In genomic region chr10:63885159-63885558, GRCh38 we compare ENCODE assay signal across 27 cellular contexts.
"Had no signal": no experiment of that assay in that cellular context is flagged by ENCODE, and none has a peak within 500 bp of the region (broad histone marks: within the 10 kb centered on the region; RNA-seq: fewer than 3 reads in every experiment).

No MANE protein-coding gene starts in this region.

- DNase-seq: activated B cell treated with CpG ODN at 0.5 μM for 24 hours; activated CD4-positive, alpha-beta T cell treated with anti-CD3 and anti-CD28 coated beads for 1 hour; activated CD4-positive, alpha-beta T cell treated with anti-CD3 and anti-CD28 coated beads, Interleukin-2, amount 10 ng/mL, durations not matched to agents 24 days and 14 days; activated CD4-positive, alpha-beta T cell treated with anti-CD3 and anti-CD28 coated beads, Interleukin-2, amount 50 U/mL, for 48 hours; activated CD8-positive, alpha-beta memory T cell treated with anti-CD3 and anti-CD28 coated beads, Interleukin-2, amount 10 ng/mL, durations not matched to agents 7 days and 5 days; activated effector memory CD4-positive, alpha-beta T cell treated with anti-CD3 and anti-CD28 coated beads, Interleukin-2, amount 50 U/mL, for 16 hours; activated naive CD4-positive, alpha-beta T cell treated with Interleukin-2 at 50 U/mL for 16 hours; activated naive CD8-positive, alpha-beta T cell treated with anti-CD3 and anti-CD28 coated beads, Interleukin-2, amount 50 U/mL, for 24 hours; activated T-cell treated with anti-CD3 and anti-CD28 coated beads, Interleukin-2, amount 50 U/mL, for 24 hours; amniotic stem cell; body of pancreas; MM.1S; NCI-H1105; NCI-H1436; NCI-H1694 treated with DMSO at 0.1 percent for 48 hours; NCI-H2029 treated with DMSO at 0.1 percent for 48 hours; NCI-H345; NCI-H510A; NCI-H526 treated with DMSO at 0.1 percent for 48 hours; NK-92 treated with Interleukin-12 subunit alpha and Interleukin-12 subunit beta, amount 100 ng/mL, for 24 hours; Peyer's patch; SHP77 had no signal

- ATAC-seq: activated CD8-positive, alpha-beta memory T cell treated with anti-CD3 and anti-CD28 coated beads, Interleukin-2, amount 10 ng/mL, durations not matched to agents 7 days and 5 days; activated naive CD8-positive, alpha-beta T cell treated with anti-CD3 and anti-CD28 coated beads, Interleukin-2, amount 50 U/mL, for 24 hours; body of pancreas; SK-N-SH treated with all-trans-retinoic acid at 6 μM for 48 hours had no signal

- H3K4me3 ChIP-seq: ascending aorta, body of pancreas, cardiac muscle cell, Peyer's patch, SJSA1 had no signal

- H3K4me1 ChIP-seq: ascending aorta, Peyer's patch, SJSA1 had no signal

- H3K27me3 ChIP-seq: ascending aorta, body of pancreas, cardiac muscle cell, Peyer's patch, SJSA1 had no signal

- H3K9me3 ChIP-seq: body of pancreas, Peyer's patch, SJSA1 had no signal

- H3K9ac ChIP-seq: KMS-11 had no signal

- H3K4me2 ChIP-seq: KMS-11 had no signal

- H3K36me3 ChIP-seq: ascending aorta, cardiac muscle cell, Peyer's patch, SJSA1 had no signal

- H3K27ac ChIP-seq: ascending aorta, body of pancreas, cardiac muscle cell, KMS-11, Peyer's patch, SJSA1 had no signal
